Comparison of ENCODE assay signal across 20 cellular contexts in the genomic region with DNA sequence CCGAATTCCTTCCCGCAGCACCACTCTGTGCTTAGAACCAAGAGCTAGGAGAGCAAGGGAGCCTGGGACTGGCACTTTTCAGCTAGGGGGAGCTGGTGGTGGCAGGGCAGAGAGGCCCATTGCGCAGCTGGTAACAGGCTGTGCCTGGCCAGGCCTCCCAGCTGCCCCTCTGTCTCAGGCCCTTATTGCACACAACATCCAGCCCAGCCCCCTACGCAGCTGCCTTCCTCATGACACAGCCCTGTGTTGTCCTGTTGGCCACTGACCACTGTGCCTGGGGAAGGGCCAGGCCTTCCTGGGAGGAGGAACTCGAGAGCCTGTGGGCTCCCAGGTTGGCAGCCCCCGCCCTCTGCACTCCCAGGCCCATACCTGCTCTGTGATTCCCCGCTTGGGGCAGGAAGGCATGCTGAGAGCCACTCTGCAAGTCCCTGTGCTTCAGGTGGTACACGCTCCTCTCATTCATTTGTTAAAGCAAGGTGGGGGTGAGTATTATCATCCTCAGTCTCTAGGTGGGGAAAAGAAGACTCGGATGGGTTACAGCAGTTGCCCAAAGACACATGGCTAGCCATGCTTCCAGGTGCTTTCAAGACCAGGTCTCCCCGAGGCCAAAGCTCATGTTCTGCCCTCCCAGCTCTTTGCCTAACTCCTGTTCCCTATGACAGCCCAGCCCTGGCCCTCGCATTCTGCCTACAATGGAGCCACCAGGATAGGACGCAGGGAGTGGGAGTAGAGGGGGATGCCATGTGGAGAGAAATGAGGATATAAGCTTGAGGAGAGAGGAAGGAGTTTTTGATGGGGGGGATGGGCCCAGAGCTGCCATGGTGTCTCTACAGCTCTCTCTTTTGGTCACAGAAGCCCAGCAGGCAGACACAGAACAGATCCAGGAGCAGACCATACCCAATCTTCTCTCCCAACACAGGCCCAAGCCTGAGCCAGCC.
A peak's percentile ranks its signal among the peaks of the same experiment; 100 is the strongest.
DNase-seq lines count a peak whose midpoint lies in the region; ATAC-seq, FAIRE-seq and TF ChIP-seq lines count a peak whose summit lies in the region.
"Had no signal": no experiment of that assay in that cellular context is flagged by ENCODE, and none has a peak within 500 bp of the region (broad histone marks: within the 10 kb centered on the region; RNA-seq: fewer than 3 reads in every experiment).

No MANE protein-coding gene starts in this region.

- no peaks in the 10 kb centered on the region for H3K36me3 ChIP-seq in astrocyte (ENCODE audit: insufficient read depth, low read length)
- no peaks in the 10 kb centered on the region for H3K36me3 ChIP-seq in CD8-positive, alpha-beta T cell (ENCODE audit: insufficient read depth, low read length)
- H3K36me3 ChIP-seq: cardiac muscle cell, esophagus muscularis mucosa, suprapubic skin had no signal

- ATAC-seq in HG03097 (IDR thresholded peaks at IDR 0.05; ENCODE audit: low FRiP score, unreplicated experiment), result no peak
- ATAC-seq in GM21381 (IDR thresholded peaks at IDR 0.05; ENCODE audit: unreplicated experiment), result no peak
- ATAC-seq in CD8-positive, alpha-beta T cell, result no peak
- ATAC-seq: activated T-cell treated with anti-CD3 and anti-CD28 coated beads, Interleukin-2, amount 50 U/mL, for 72 hours; sciatic nerve had no signal

- no peaks in the 10 kb centered on the region for H3K36me3 Mint-ChIP-seq in astrocyte (ENCODE audit: low read depth, unreplicated experiment)
- no peaks in the 10 kb centered on the region for H3K36me3 Mint-ChIP-seq in CD8-positive, alpha-beta T cell
- H3K36me3 Mint-ChIP-seq: activated naive CD8-positive, alpha-beta T cell treated with anti-CD3 and anti-CD28 coated beads, Interleukin-2, amount 10 ng/mL, durations not matched to agents 7 days and 5 days had no signal

- no peak overlapping the region for H3K27ac ChIP-seq in astrocyte (ENCODE audit: low read depth, low read length)
- no peak overlapping the region for H3K27ac ChIP-seq in CD8-positive, alpha-beta T cell (ENCODE audit: low read depth, low read length)
- H3K27ac ChIP-seq: cardiac muscle cell, esophagus muscularis mucosa, PC-9, suprapubic skin had no signal

- H3K4me3 Mint-ChIP-seq in astrocyte (ENCODE audit: unreplicated experiment), result no peak overlapping the region
- no peak overlapping the region for H3K4me3 Mint-ChIP-seq in CD8-positive, alpha-beta T cell
- H3K4me3 Mint-ChIP-seq: activated naive CD8-positive, alpha-beta T cell treated with anti-CD3 and anti-CD28 coated beads, Interleukin-2, amount 10 ng/mL, durations not matched to agents 7 days and 5 days; activated T-cell treated with anti-CD3 and anti-CD28 coated beads, Interleukin-2, amount 50 U/mL, for 72 hours; T-helper 2 cell treated with Interferon-gamma antibody and Interleukin-4, amounts not matched to agents 5 μg/mL and 100 μg/mL, for 36 hours had no signal

- peak overlapping the region; percentile 10 for H2AFZ ChIP-seq in astrocyte (ENCODE audit: low read depth, low read length)
- H2AFZ ChIP-seq: PC-9 had no signal

- peaks cover 25% of the 10 kb centered on the region for H3K27me3 Mint-ChIP-seq in astrocyte (ENCODE audit: low read depth, unreplicated experiment)
- peaks cover 6% of the 10 kb centered on the region for H3K27me3 Mint-ChIP-seq in CD8-positive, alpha-beta T cell (ENCODE audit: low read depth)

- H3K4me3 ChIP-seq in HFF-Myc (replicated peaks; ENCODE audit: low read depth, low read length), result no peak overlapping the region
- H3K4me3 ChIP-seq in astrocyte (ENCODE audit: insufficient read depth, low read depth, low read length), result no peak overlapping the region
- H3K4me3 ChIP-seq in CD8-positive, alpha-beta T cell (ENCODE audit: low read depth, low read length), result no peak overlapping the region
- H3K4me3 ChIP-seq: cardiac muscle cell, esophagus muscularis mucosa, PC-9, suprapubic skin had no signal

- no peak overlapping the region for H3K9ac ChIP-seq in astrocyte (ENCODE audit: low read length)

- H3K4me1 ChIP-seq in astrocyte (ENCODE audit: insufficient read depth, low read length), result no peaks in the 10 kb centered on the region
- H3K4me1 ChIP-seq in CD8-positive, alpha-beta T cell (ENCODE audit: insufficient read depth, low read length), result no peaks in the 10 kb centered on the region

- TF ChIP-seq CTCF in HFF-Myc (IDR thresholded peaks at IDR 0.05; ENCODE audit: low read depth, low read length, missing control alignments) (peak; percentile 11), astrocyte (IDR thresholded peaks at IDR 0.05; ENCODE audit: insufficient read depth, low read depth, low read length) (no peak)
- no peak for TF ChIP-seq CTCF in CD8-positive, alpha-beta T cell (IDR thresholded peaks at IDR 0.05)

- DNase-seq in HFF-Myc (ENCODE audit: extremely low read depth, low read depth) (no peak), astrocyte (ENCODE audit: low read depth) (no peak), inferior parietal cortex (ENCODE audit: extremely low spot score) (peak; percentile 85), putamen (ENCODE audit: low spot score) (peak; percentile 98), NCI-H2171 (lab: John Stamatoyannopoulos, UW) (no peak)
- no peak for DNase-seq in CD8-positive, alpha-beta T cell
- DNase-seq: activated naive CD8-positive, alpha-beta T cell treated with anti-CD3 and anti-CD28 coated beads, Interleukin-2, amount 10 ng/mL, durations not matched to agents 7 days and 5 days; activated T-cell treated with anti-CD3 and anti-CD28 coated beads, Interleukin-2, amount 50 U/mL, for 72 hours; effector CD4-positive, alpha-beta T cell; GOT3; KG1; NCI-H1105 treated with DMSO at 0.1 percent for 48 hours; PC-9 had no signal

- FAIRE-seq in astrocyte (lab: Jason Lieb, UNC), result no peak

- intact Hi-C loops in CD8-positive, alpha-beta T cell (cut with DNase I, micrococcal nuclease), result loop anchor here (5.0 to 10.0 kb wide), 2 partner anchors 498 to 1065 kb away; no protein-coding TSS in a partner anchor

- H3K4me1 Mint-ChIP-seq in astrocyte (ENCODE audit: low read depth, unreplicated experiment), result peaks cover 4% of the 10 kb centered on the region
- no peaks in the 10 kb centered on the region for H3K4me1 Mint-ChIP-seq in CD8-positive, alpha-beta T cell (ENCODE audit: low read depth)

- H3K4me2 ChIP-seq in astrocyte (ENCODE audit: low read length), result no peak overlapping the region
- H3K4me2 ChIP-seq: PC-9 had no signal

- no peaks in the 10 kb centered on the region for H4K20me1 ChIP-seq in astrocyte (ENCODE audit: insufficient read depth, low read length)

- H3K9me3 Mint-ChIP-seq in astrocyte (ENCODE audit: unreplicated experiment), result peaks cover 2% of the 10 kb centered on the region
- H3K9me3 Mint-ChIP-seq in CD8-positive, alpha-beta T cell, result no peaks in the 10 kb centered on the region
- H3K9me3 Mint-ChIP-seq: activated naive CD8-positive, alpha-beta T cell treated with anti-CD3 and anti-CD28 coated beads, Interleukin-2, amount 10 ng/mL, durations not matched to agents 7 days and 5 days; activated T-cell treated with anti-CD3 and anti-CD28 coated beads, Interleukin-2, amount 50 U/mL, for 72 hours; T-helper 2 cell treated with Interferon-gamma antibody and Interleukin-4, amounts not matched to agents 5 μg/mL and 100 μg/mL, for 36 hours had no signal

- CTCF ChIA-PET in CD8-positive, alpha-beta T cell (lab: Charles Lee), result interaction anchor here (0.8 to 1.3 kb wide), 3 partner anchors 16 to 60 kb away, joined by 3 read pairs; no protein-coding TSS in a partner anchor

- H3K79me2 ChIP-seq in astrocyte (ENCODE audit: insufficient read depth, low read length), result no peaks in the 10 kb centered on the region

- H3K9me3 ChIP-seq in astrocyte (ENCODE audit: insufficient read depth, low read depth, low read length), result no peaks in the 10 kb centered on the region
- H3K9me3 ChIP-seq in CD8-positive, alpha-beta T cell (ENCODE audit: low read length), result no peaks in the 10 kb centered on the region
- H3K9me3 ChIP-seq: esophagus muscularis mucosa, suprapubic skin had no signal

- no peak overlapping the region for H3K27ac Mint-ChIP-seq in astrocyte (ENCODE audit: unreplicated experiment)
- no peak overlapping the region for H3K27ac Mint-ChIP-seq in CD8-positive, alpha-beta T cell
- H3K27ac Mint-ChIP-seq: activated T-cell treated with anti-CD3 and anti-CD28 coated beads, Interleukin-2, amount 50 U/mL, for 72 hours; T-helper 2 cell treated with Interferon-gamma antibody and Interleukin-4, amounts not matched to agents 5 μg/mL and 100 μg/mL, for 36 hours had no signal

- H3K27me3 ChIP-seq in astrocyte (ENCODE audit: insufficient read depth, low read length), result peaks cover 6% of the 10 kb centered on the region
- H3K27me3 ChIP-seq in CD8-positive, alpha-beta T cell (ENCODE audit: insufficient read depth, low read length), result no peaks in the 10 kb centered on the region
- H3K27me3 ChIP-seq: cardiac muscle cell had no signal

- POLR2A ChIA-PET in CD8-positive, alpha-beta T cell (lab: Charles Lee), result no interaction called here

Comparison
In these comparisons a context has a peak if more than half of its experiments do, and no peak if none do; other contexts are left out.
1. DNase-seq: peak in inferior parietal cortex (single experiment) and putamen (single experiment); none in HFF-Myc (single experiment), astrocyte (single experiment), CD8-positive, alpha-beta T cell (0 of 7) and NCI-H2171 (single experiment).